1 cellular context compared by ENCODE assay signal in genomic region chr2:197835293-197835692, GRCh38.
TF ChIP-seq lines count a peak whose summit lies in the region.

No MANE protein-coding gene starts in this region.

TF ChIP-seq in K562, 482 proteins besides CTCF, POLR2A, EP300 and RAD21:
- TF ChIP-seq NFIC (IDR thresholded peaks at IDR 0.05): peak; percentile 58
- TF ChIP-seq LCOR (CRISPR knock-in tag; IDR thresholded peaks at IDR 0.05): no peak
